In the genomic region with DNA sequence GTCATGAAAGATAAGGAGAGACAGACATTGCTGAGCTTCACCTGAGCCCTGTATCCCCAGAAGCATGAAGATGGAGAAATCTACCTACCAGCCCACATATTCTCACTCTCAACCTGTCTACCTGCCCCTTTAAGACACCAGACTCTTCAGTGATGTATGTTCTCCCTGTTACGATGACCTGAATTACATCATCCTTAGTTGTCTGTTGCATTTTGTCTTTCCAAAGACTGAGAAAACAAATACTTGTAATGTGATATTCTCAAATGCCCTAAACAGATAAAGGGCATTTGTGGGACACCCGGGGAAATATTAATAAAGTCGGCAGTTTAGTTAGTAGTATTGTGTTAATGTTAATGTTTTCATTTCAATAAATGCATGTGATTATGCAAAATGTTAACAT, we compare ENCODE assay signal across 16 cellular contexts.
"Had no signal": no experiment of that assay in that cellular context is flagged by ENCODE, and none has a peak within 500 bp of the region (broad histone marks: within the 10 kb centered on the region; RNA-seq: fewer than 3 reads in every experiment).

No MANE protein-coding gene starts in this region.

- H3K27me3 ChIP-seq: cardiac muscle cell, gastroesophageal sphincter, ovary, thyroid gland, uterus had no signal

- H3K9me3 ChIP-seq: esophagus squamous epithelium, gastroesophageal sphincter, ovary, thyroid gland, uterus had no signal

- DNase-seq: activated effector memory CD4-positive, alpha-beta T cell treated with Interleukin-2 at 50 U/mL for 16 hours; activated T-cell treated with anti-CD3 and anti-CD28 coated beads, Interleukin-2, amount 50 U/mL, for 24 hours; esophagus squamous epithelium; kidney; left ventricle myocardium superior; mesendoderm; ovary; thyroid gland; uterus had no signal

- H3K4me1 ChIP-seq: esophagus squamous epithelium, gastroesophageal sphincter, thyroid gland, uterus had no signal

- ATAC-seq: activated CD4-positive, CD25-positive, alpha-beta regulatory T cell treated with anti-CD3 and anti-CD28 coated beads, Interleukin-2, amount 50 U/mL, for 24 hours; activated naive CD4-positive, alpha-beta T cell treated with anti-CD3 and anti-CD28 coated beads, Interleukin-2, amount 50 U/mL, for 72 hours; gastroesophageal sphincter; left ventricle myocardium superior had no signal

- H3K4me3 Mint-ChIP-seq: activated T-cell treated with anti-CD3 and anti-CD28 coated beads, Interleukin-2, amount 50 U/mL, for 24 hours; neural crest cell had no signal

- H3K27ac Mint-ChIP-seq: activated naive CD4-positive, alpha-beta T cell treated with anti-CD3 and anti-CD28 coated beads, Interleukin-2, amount 50 U/mL, for 72 hours; activated T-cell treated with anti-CD3 and anti-CD28 coated beads, Interleukin-2, amount 50 U/mL, for 24 hours had no signal

- H3K27ac ChIP-seq: cardiac muscle cell, esophagus squamous epithelium, gastroesophageal sphincter, ovary, skin epidermis, thyroid gland, uterus had no signal

- H3K9me3 Mint-ChIP-seq: activated T-cell treated with anti-CD3 and anti-CD28 coated beads, Interleukin-2, amount 50 U/mL, for 24 hours had no signal

- H3K36me3 ChIP-seq: cardiac muscle cell, esophagus squamous epithelium, gastroesophageal sphincter, ovary, thyroid gland, uterus had no signal

- H3K27me3 Mint-ChIP-seq: activated T-cell treated with anti-CD3 and anti-CD28 coated beads, Interleukin-2, amount 50 U/mL, for 24 hours had no signal

- FAIRE-seq: colon, kidney had no signal

- H3K4me3 ChIP-seq: cardiac muscle cell, esophagus squamous epithelium, gastroesophageal sphincter, ovary, skin epidermis, thyroid gland, uterus had no signal
